Comparison of ENCODE assay signal across 1 cellular context in the genomic region with DNA sequence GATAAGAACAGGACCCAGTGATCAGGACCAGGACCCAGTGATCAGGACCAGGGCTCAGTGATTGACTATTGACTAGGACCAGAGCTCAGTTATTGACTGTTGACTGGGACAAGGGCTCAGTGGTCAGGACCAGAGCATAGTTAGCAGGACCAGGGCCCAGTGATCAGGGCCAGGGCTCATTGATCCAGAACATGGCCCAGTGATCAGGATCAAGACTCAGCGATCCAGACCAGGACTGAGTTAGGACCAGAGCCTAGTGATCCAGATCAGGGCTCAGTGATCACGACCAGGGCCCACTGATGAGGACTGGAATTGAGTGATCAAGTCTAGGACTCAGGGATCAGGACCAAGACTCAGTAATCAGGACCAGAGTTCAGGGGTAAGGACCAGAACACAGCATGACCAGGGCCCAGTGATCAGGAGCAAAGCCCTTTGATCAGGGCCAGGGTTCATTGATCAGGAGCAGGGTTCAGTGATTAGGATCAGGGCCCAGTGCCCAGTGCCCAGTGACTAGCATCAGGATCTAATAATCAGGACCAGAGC.
TF ChIP-seq lines count a peak whose summit lies in the region.

No MANE protein-coding gene starts in this region.

TF ChIP-seq in GM12878, 131 proteins besides CTCF, POLR2A, EP300 and RAD21 (continued from another document):
- TF ChIP-seq SREBF1 (IDR thresholded peaks at IDR 0.05; ENCODE audit: low read length) (no peak), SMAD5 (IDR thresholded peaks at IDR 0.05; ENCODE audit: low read depth) (peak; percentile 63), ETV6 (conservative IDR thresholded peaks at IDR 0.05 in 1 of 2, IDR thresholded peaks at IDR 0.05 in 1 of 2; ENCODE audit: borderline replicate concordance in 1 of 2, low read depth in 1 of 2) (no peak), SUPT20H (IDR thresholded peaks at IDR 0.05; ENCODE audit: borderline replicate concordance, control insufficient read depth, low read depth, low read length) (no peak), CREB1 (IDR thresholded peaks at IDR 0.05; ENCODE audit: low read depth) (peak; percentile 7; the same call in 1 of the 2 replicates), ZBED1 (IDR thresholded peaks at IDR 0.05; ENCODE audit: borderline replicate concordance) (no peak; the same call in 1 of the 2 replicates), TCF3 (IDR thresholded peaks at IDR 0.05; ENCODE audit: borderline replicate concordance, insufficient read depth, low read depth, low read length) (no peak), TAF1 (IDR thresholded peaks at IDR 0.05; ENCODE audit: borderline replicate concordance, low read depth, low read length) (peak; percentile 50; the same call in 1 of the 2 replicates), ZNF217 (IDR thresholded peaks at IDR 0.05) (no peak), CEBPB (IDR thresholded peaks at IDR 0.05; ENCODE audit: borderline replicate concordance in 1 of 2, low read depth in 2 of 2, low read length in 2 of 2) (peak in 1 of 2 experiments; percentile 65; a peak in 1 of 4 replicates), YY1 (IDR thresholded peaks at IDR 0.05; ENCODE audit: low read depth, low read length) (peak; percentile 5; the same call in 1 of the 2 replicates), POU2F2 (IDR thresholded peaks at IDR 0.05; ENCODE audit: borderline replicate concordance, low read depth, low read length) (0 out of 3 replicates have a peak, but pooled peaks have one; percentile 12), SUZ12 (IDR thresholded peaks at IDR 0.05; ENCODE audit: unreplicated experiment) (no peak)
- TF ChIP-seq, protein P1, sequence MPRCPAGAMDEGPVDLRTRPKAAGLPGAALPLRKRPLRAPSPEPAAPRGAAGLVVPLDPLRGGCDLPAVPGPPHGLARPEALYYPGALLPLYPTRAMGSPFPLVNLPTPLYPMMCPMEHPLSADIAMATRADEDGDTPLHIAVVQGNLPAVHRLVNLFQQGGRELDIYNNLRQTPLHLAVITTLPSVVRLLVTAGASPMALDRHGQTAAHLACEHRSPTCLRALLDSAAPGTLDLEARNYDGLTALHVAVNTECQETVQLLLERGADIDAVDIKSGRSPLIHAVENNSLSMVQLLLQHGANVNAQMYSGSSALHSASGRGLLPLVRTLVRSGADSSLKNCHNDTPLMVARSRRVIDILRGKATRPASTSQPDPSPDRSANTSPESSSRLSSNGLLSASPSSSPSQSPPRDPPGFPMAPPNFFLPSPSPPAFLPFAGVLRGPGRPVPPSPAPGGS (IDR thresholded peaks at IDR 0.05; ENCODE audit: borderline replicate concordance, insufficient read depth, low read depth, low read length, poor library complexity, severe bottlenecking), result peak; percentile 1
